In the genomic region with DNA sequence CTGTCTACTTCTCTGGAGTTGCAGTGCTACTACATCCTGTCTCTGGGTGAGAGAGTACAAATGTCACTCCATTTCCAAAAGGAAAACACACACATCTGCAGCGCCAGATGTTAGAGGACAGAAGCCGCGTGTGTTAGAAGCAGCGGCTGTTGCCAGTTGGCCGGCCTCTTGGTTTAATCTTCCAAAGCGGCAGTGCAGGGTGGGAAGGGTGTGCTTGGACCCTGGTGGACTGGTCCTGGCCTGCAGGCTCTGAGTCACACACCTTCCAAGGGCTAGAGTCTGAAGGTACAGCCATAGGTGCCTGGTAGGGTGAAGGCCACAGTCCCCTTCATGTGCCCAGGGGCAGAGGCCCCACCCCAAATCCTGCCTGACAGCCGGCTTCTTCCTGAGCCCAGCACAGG, we compare ENCODE assay signal across 25 cellular contexts.
DNase-seq lines count a peak whose midpoint lies in the region; ATAC-seq and TF ChIP-seq lines count a peak whose summit lies in the region.
"Had no signal": no experiment of that assay in that cellular context is flagged by ENCODE, and none has a peak within 500 bp of the region (broad histone marks: within the 10 kb centered on the region; RNA-seq: fewer than 3 reads in every experiment).

No MANE protein-coding gene starts in this region.

- H3K79me1 ChIP-seq in neuronal stem cell (ENCODE audit: low read depth, low read length) = peaks cover 5% of the 10 kb centered on the region

- H3K23ac ChIP-seq in neuronal stem cell (ENCODE audit: low read depth, low read length, poor library complexity) = no peak overlapping the region

- H3K36me3 ChIP-seq in BE2C (no peaks in the 10 kb centered on the region), left ventricle myocardium inferior (no peaks in the 10 kb centered on the region), neuronal stem cell (replicated peaks in 1 of 2; ENCODE audit: control insufficient read depth in 2 of 2, insufficient read depth in 2 of 2, low read length in 2 of 2) (peaks cover 2 to 6% of the 10 kb centered on the region in 2 donors)
- H3K36me3 ChIP-seq: Peyer's patch had no signal

- no peak overlapping the region for H4K91ac ChIP-seq in neuronal stem cell (ENCODE audit: low read depth, low read length, poor library complexity)

- TF ChIP-seq CTCF in BE2C (IDR thresholded peaks at IDR 0.05; ENCODE audit: low read depth, low read length) (no peak), left ventricle myocardium inferior (IDR thresholded peaks at IDR 0.05; ENCODE audit: borderline replicate concordance) (no peak)

- H2AFZ ChIP-seq in neuronal stem cell (ENCODE audit: low read length) = no peak overlapping the region
- H2AFZ ChIP-seq: GM23338 had no signal

- no peak overlapping the region for H3K9ac ChIP-seq in neuronal stem cell (ENCODE audit: low read depth, low read length, poor library complexity)
- H3K9ac ChIP-seq: SK-N-SH had no signal

- H3K4me1 ChIP-seq in BE2C (peaks cover 12% of the 10 kb centered on the region), left ventricle myocardium inferior (peaks cover 13% of the 10 kb centered on the region), neuronal stem cell (ENCODE audit: control insufficient read depth in 2 of 2, insufficient read depth in 1 of 2, low read depth in 1 of 2, low read length in 2 of 2) (peaks cover 6 to 25% of the 10 kb centered on the region in 2 donors)
- H3K4me1 ChIP-seq: Peyer's patch had no signal

- no peak overlapping the region for H2BK5ac ChIP-seq in neuronal stem cell (ENCODE audit: low read length)

- peak overlapping the region; percentile 33 for H3K18ac ChIP-seq in neuronal stem cell (ENCODE audit: low read length)

- H3K27me3 ChIP-seq in BE2C (no peaks in the 10 kb centered on the region), left ventricle myocardium inferior (ENCODE audit: low read depth) (peaks cover 8% of the 10 kb centered on the region), neuronal stem cell (ENCODE audit: control insufficient read depth in 3 of 3, insufficient read depth in 3 of 3, low read depth in 1 of 3, low read length in 3 of 3) (no peaks in the 10 kb centered on the region)
- H3K27me3 ChIP-seq: Peyer's patch had no signal

- H3K4ac ChIP-seq in neuronal stem cell (ENCODE audit: low read length) = no peak overlapping the region

- intact Hi-C loops in left ventricle myocardium inferior (cut with micrococcal nuclease) = no loop called here

- peak; percentile 26 for DNase-seq in DMS79 treated with DMSO at 0.1 percent for 48 hours (lab: John Stamatoyannopoulos, UW)
- no peak for DNase-seq in DMS79 (lab: John Stamatoyannopoulos, UW)
- peak; percentile 2 for DNase-seq in BE2C
- peak; percentile 39 for DNase-seq in left ventricle myocardium inferior
- DNase-seq in neuronal stem cell (ENCODE audit: low spot score) = no peak
- DNase-seq: 8988T; CD4-positive, CD25-positive, alpha-beta regulatory T cell; COR-L47; DMS153; EL; KBM-7; NCI-H1105 treated with DMSO at 0.1 percent for 48 hours; NCI-H187; NCI-H226; NCI-H69; NK-92 treated with Interleukin-12 subunit alpha and Interleukin-12 subunit beta, amount 100 ng/mL, for 24 hours; SHP77 treated with DMSO at 0.1 percent for 48 hours; SK-N-SH had no signal

- no peak overlapping the region for H3K4me2 ChIP-seq in neuronal stem cell (ENCODE audit: insufficient read depth, low read length, poor library complexity, severe bottlenecking)
- H3K4me2 ChIP-seq: GM23338, SK-N-SH had no signal

- no peak overlapping the region for H2AK5ac ChIP-seq in neuronal stem cell (ENCODE audit: low read depth, low read length)

- ATAC-seq in GM19463 (IDR thresholded peaks at IDR 0.05; ENCODE audit: unreplicated experiment) (no peak), GM21723 (IDR thresholded peaks at IDR 0.05; ENCODE audit: unreplicated experiment) (no peak), GM19328 (IDR thresholded peaks at IDR 0.05; ENCODE audit: unreplicated experiment) (no peak)
- ATAC-seq: GM12878, GM23338, HCT116 had no signal

- H3K14ac ChIP-seq in neuronal stem cell (ENCODE audit: low read length) = no peak overlapping the region

- no peak overlapping the region for H4K8ac ChIP-seq in neuronal stem cell (ENCODE audit: low read depth, low read length)

- no peak overlapping the region for H3K4me3 ChIP-seq in BE2C (ENCODE audit: low read depth, low read length)
- H3K4me3 ChIP-seq in left ventricle myocardium inferior = no peak overlapping the region
- no peak overlapping the region for H3K4me3 ChIP-seq in neuronal stem cell (ENCODE audit: low read length in 2 of 2)
- H3K4me3 ChIP-seq: GM12878, GM23338, Peyer's patch had no signal

- H2BK12ac ChIP-seq in neuronal stem cell (ENCODE audit: low read length) = no peak overlapping the region

- H2BK15ac ChIP-seq in neuronal stem cell (ENCODE audit: low read length) = no peak overlapping the region

- no CpG with 5 or more reads among the region's 7 CpGs for WGBS in neuronal stem cell (ENCODE audit: extremely low coverage in 2 of 2, insufficient read length in 2 of 2, insufficient replicate concordance in 1 of 2), 2 donors

- no peak overlapping the region for H2BK120ac ChIP-seq in neuronal stem cell (ENCODE audit: low read depth, low read length)

- H3K27ac ChIP-seq in left ventricle myocardium inferior (replicated peaks) = no peak overlapping the region
- H3K27ac ChIP-seq in neuronal stem cell (replicated peaks; ENCODE audit: low read length) = no peak overlapping the region
- H3K27ac ChIP-seq: Peyer's patch had no signal

- H3K9me3 ChIP-seq in BE2C (no peaks in the 10 kb centered on the region), left ventricle myocardium inferior (replicated peaks) (no peaks in the 10 kb centered on the region), neuronal stem cell (replicated peaks in 1 of 2; ENCODE audit: control insufficient read depth in 2 of 2, insufficient read depth in 1 of 2, low read depth in 1 of 2, low read length in 2 of 2) (peaks cover 0 to 3% of the 10 kb centered on the region in 2 donors)
- H3K9me3 ChIP-seq: Peyer's patch, SK-N-SH had no signal

Comparison
In these comparisons a context has a peak if more than half of its experiments do, and no peak if none do; other contexts are left out.
1. DNase-seq: peak in DMS79 treated with DMSO at 0.1 percent for 48 hours (single experiment), BE2C (single experiment) and left ventricle myocardium inferior (single experiment); none in DMS79 (single experiment) and neuronal stem cell (single experiment).